ENCODE assay signal across 8 cellular contexts in genomic region chr21:39381009-39381408, GRCh38. TPM values are rescaled to one million over a fixed set of nuclear protein-coding genes. Genes with fewer than 3 reads are reported as not detected.
A peak's percentile ranks its signal among the peaks of the same experiment; 100 is the strongest.
DNase-seq lines count a peak whose midpoint lies in the region; ATAC-seq, FAIRE-seq and TF ChIP-seq lines count a peak whose summit lies in the region.

No MANE protein-coding gene starts in this region.

- no peaks in the 10 kb centered on the region for H3K27me3 Mint-ChIP-seq in activated naive CD8-positive, alpha-beta T cell

- H3K27ac ChIP-seq in left ventricle myocardium inferior (replicated peaks) (peak overlapping the region; percentile 93), kidney (ENCODE audit: low read depth in 2 of 2, low read length in 2 of 2) (no peak overlapping the region), suprapubic skin (peak overlapping the region; percentile 84)

- no peak for FAIRE-seq in kidney (lab: Jason Lieb, UNC)

- no peaks in the 10 kb centered on the region for H3K27me3 ChIP-seq in left ventricle myocardium inferior (ENCODE audit: low read depth)
- H3K27me3 ChIP-seq in suprapubic skin: no peaks in the 10 kb centered on the region

- no peak for ATAC-seq in Right ventricle myocardium superior (ENCODE audit: poor library complexity)

- H3K4me3 ChIP-seq in left ventricle myocardium inferior: peak overlapping the region; percentile 88
- H3K4me3 ChIP-seq in kidney (ENCODE audit: low read length in 2 of 2): peak overlapping the region; percentile 64 to 99
- H3K4me3 ChIP-seq in suprapubic skin: peak overlapping the region; percentile 73

- peaks cover 24% of the 10 kb centered on the region for H3K4me1 Mint-ChIP-seq in activated naive CD8-positive, alpha-beta T cell (ENCODE audit: low read depth)

- WGBS in suprapubic skin: 24% methylated on average over 9 of the region's 12 CpGs

- TF ChIP-seq CTCF in left ventricle myocardium inferior (IDR thresholded peaks at IDR 0.05; ENCODE audit: borderline replicate concordance) (no peak), kidney (IDR thresholded peaks at IDR 0.05; ENCODE audit: borderline replicate concordance, extremely low read depth, insufficient read depth) (no peak), suprapubic skin (IDR thresholded peaks at IDR 0.05) (no peak)

- no peak for DNase-seq in left ventricle myocardium inferior
- no peak for DNase-seq in Right ventricle myocardium superior
- DNase-seq in kidney: no peak
- DNase-seq in suprapubic skin (ENCODE audit: low spot score in 2 of 2): no peak
- no peak for DNase-seq in NCI-H1436 (lab: John Stamatoyannopoulos, UW)
- no peak for DNase-seq in stimulated activated CD4-positive, alpha-beta T cell treated with anti-CD3 and anti-CD28 coated beads, Interleukin-4, amount 100 ng/mL, for 4 hours
- DNase-seq in NCI-H187 (lab: John Stamatoyannopoulos, UW): no peak

- intact Hi-C loops in left ventricle myocardium inferior (cut with micrococcal nuclease): no loop called here
- intact Hi-C loops in Right ventricle myocardium superior (cut with DNase I): loop anchor here (2.0 kb wide), 1 partner anchor 32 kb away; the partner anchor contains the start of gene HMGN1
- intact Hi-C loops in kidney (cut with DNase I): no loop called here

- H3K4me1 ChIP-seq in left ventricle myocardium inferior (peaks cover 29% of the 10 kb centered on the region), kidney (ENCODE audit: control insufficient read depth in 1 of 2, insufficient read depth in 1 of 2, low read depth in 1 of 2, low read length in 2 of 2) (peaks cover 4 to 7% of the 10 kb centered on the region in 2 donors), suprapubic skin (peaks cover 22% of the 10 kb centered on the region)

- H3K9me3 ChIP-seq in left ventricle myocardium inferior (replicated peaks) (no peaks in the 10 kb centered on the region), kidney (ENCODE audit: control insufficient read depth in 1 of 2, low read length in 2 of 2) (no peaks in the 10 kb centered on the region), suprapubic skin (no peaks in the 10 kb centered on the region)

- no peaks in the 10 kb centered on the region for H3K9me3 Mint-ChIP-seq in activated naive CD8-positive, alpha-beta T cell (ENCODE audit: low read depth)

- H3K9ac ChIP-seq in kidney (ENCODE audit: low read length in 2 of 2): peak overlapping the region; percentile 35 to 93

- no peaks in the 10 kb centered on the region for H3K36me3 ChIP-seq in left ventricle myocardium inferior
- H3K36me3 ChIP-seq in kidney (ENCODE audit: control insufficient read depth in 1 of 2, insufficient read depth in 2 of 2, low read length in 2 of 2): no peaks in the 10 kb centered on the region
- no peaks in the 10 kb centered on the region for H3K36me3 ChIP-seq in suprapubic skin

- no peaks in the 10 kb centered on the region for H3K36me3 Mint-ChIP-seq in activated naive CD8-positive, alpha-beta T cell

- H3K27ac Mint-ChIP-seq in activated naive CD8-positive, alpha-beta T cell: no peak overlapping the region

- peak overlapping the region; percentile 91 for H3K4me3 Mint-ChIP-seq in activated naive CD8-positive, alpha-beta T cell

- no peak for TF ChIP-seq EP300 in suprapubic skin (IDR thresholded peaks at IDR 0.05)

- no peak for TF ChIP-seq POLR2A in suprapubic skin (IDR thresholded peaks at IDR 0.05)

RNA-seq across cellular contexts. Expression of gene HMGN1, which starts 32.1 kb away (rescaled TPM):
- total RNA-seq in left ventricle myocardium inferior (64.5 TPM), Right ventricle myocardium superior (54.5 TPM), kidney (205 TPM), suprapubic skin (100 to 1,000 TPM in 2 of 4 donors, 10 to 100 TPM in 2; 63.1 to 130 (median 101) TPM)
- polyA plus RNA-seq in kidney (ENCODE audit: insufficient read depth, low read depth, low replicate concordance): 174 TPM

Comparison
In these comparisons a context has a peak if more than half of its experiments do, and no peak if none do; other contexts are left out.
1. H3K27ac ChIP-seq: peak in left ventricle myocardium inferior (single experiment) and suprapubic skin (single experiment); none in kidney (0 of 2).
2. Peak in every context shown above with its lines, with median percentiles within 50 percentile points of each other: H3K4me3 ChIP-seq.